In the genomic region with DNA sequence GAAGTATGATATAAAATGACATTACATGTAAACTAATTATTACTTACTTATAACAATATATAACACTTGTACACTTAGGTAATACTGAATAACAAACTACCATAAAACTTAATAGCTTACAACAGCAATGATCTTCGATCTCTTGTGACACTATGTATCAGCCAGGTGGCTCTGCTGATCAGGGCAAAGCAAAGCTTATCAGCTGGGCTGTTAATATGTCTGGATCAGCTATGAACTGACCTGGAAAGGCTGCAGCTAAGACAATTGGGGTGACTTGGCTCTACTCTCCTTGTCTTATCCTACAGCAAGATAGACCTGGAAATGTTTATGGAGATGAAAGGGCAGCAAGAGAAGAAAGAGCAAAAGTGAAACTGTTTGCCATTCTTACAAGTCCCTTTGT, we compare ENCODE assay signal across 1 cellular context.
TF ChIP-seq lines count a peak whose summit lies in the region.

No MANE protein-coding gene starts in this region.

TF ChIP-seq in liver, 16 proteins besides CTCF, POLR2A, EP300 and RAD21 (continued from another document):
- TF ChIP-seq, protein P1, sequence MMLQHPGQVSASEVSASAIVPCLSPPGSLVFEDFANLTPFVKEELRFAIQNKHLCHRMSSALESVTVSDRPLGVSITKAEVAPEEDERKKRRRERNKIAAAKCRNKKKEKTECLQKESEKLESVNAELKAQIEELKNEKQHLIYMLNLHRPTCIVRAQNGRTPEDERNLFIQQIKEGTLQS (IDR thresholded peaks at IDR 0.05), result no peak
